In genomic region chr17:7352559-7352889, GRCh38 we compare ENCODE assay signal across 8 cellular contexts. TPM values are rescaled to one million over a fixed set of nuclear protein-coding genes. Genes with fewer than 3 reads are reported as not detected.
DNase-seq lines count a peak whose midpoint lies in the region; ATAC-seq, FAIRE-seq and TF ChIP-seq lines count a peak whose summit lies in the region.

No MANE protein-coding gene starts in this region.

- no peak for ATAC-seq in heart right ventricle
- no peak for ATAC-seq in Right ventricle myocardium inferior
- no peak for ATAC-seq in upper lobe of right lung
- no peak for ATAC-seq in HG02870 (IDR thresholded peaks at IDR 0.05; ENCODE audit: unreplicated experiment)

- DNase-seq in heart right ventricle (no peak), Right ventricle myocardium inferior (ENCODE audit: missing footprints) (no peak), bronchial epithelial cell (ENCODE audit: low read depth) (no peak), upper lobe of right lung (no peak), GDM1 (lab: John Stamatoyannopoulos, UW) (no peak), COLO668 (lab: John Stamatoyannopoulos, UW; ENCODE audit: unreplicated experiment) (no peak)

- TF ChIP-seq CTCF in heart right ventricle (IDR thresholded peaks at IDR 0.05) (peak in 1 of 9 donors; percentile 5), bronchial epithelial cell (IDR thresholded peaks at IDR 0.05; ENCODE audit: insufficient read depth, low read length, severe bottlenecking) (no peak), upper lobe of right lung (IDR thresholded peaks at IDR 0.05) (no peak)

- H3K36me3 ChIP-seq in heart right ventricle (peaks cover 0 to 8% (median 0%) of the 10 kb centered on the region in 9 donors), bronchial epithelial cell (ENCODE audit: control insufficient read depth, insufficient read depth, low read length) (no peaks in the 10 kb centered on the region), mesodermal cell (ENCODE audit: control insufficient read depth, insufficient read depth, low read length) (no peaks in the 10 kb centered on the region), upper lobe of right lung (no peaks in the 10 kb centered on the region)

- H3K4me3 ChIP-seq in heart right ventricle, result peak overlapping the region; percentile 73 to 91 (median 84)
- peak overlapping the region; percentile 96 for H3K4me3 ChIP-seq in bronchial epithelial cell (ENCODE audit: low read depth, low read length)
- H3K4me3 ChIP-seq in mesodermal cell (ENCODE audit: extremely low read depth, insufficient read depth, low read length, poor library complexity, severe bottlenecking), result peak overlapping the region; percentile 86
- peak overlapping the region; percentile 94 for H3K4me3 ChIP-seq in upper lobe of right lung

- H3K4me1 ChIP-seq in heart right ventricle (peaks cover 8 to 65% (median 46%) of the 10 kb centered on the region in 9 donors), mesodermal cell (ENCODE audit: control insufficient read depth, insufficient read depth, low read length, poor library complexity, severe bottlenecking) (peaks cover 29% of the 10 kb centered on the region), upper lobe of right lung (peaks cover 33% of the 10 kb centered on the region)

- H3K9me3 ChIP-seq in heart right ventricle (no peaks in the 10 kb centered on the region), mesodermal cell (ENCODE audit: control insufficient read depth, low read length) (no peaks in the 10 kb centered on the region), upper lobe of right lung (no peaks in the 10 kb centered on the region)

- 37% methylated on average over 8 of the region's 8 CpGs for WGBS in heart right ventricle, 2 donors
- 45 to 62% methylated on average over 5 to 8 of the region's 8 CpGs for WGBS in mesodermal cell (ENCODE audit: insufficient coverage in 2 of 2), 2 experiments

- FAIRE-seq in bronchial epithelial cell (lab: Jason Lieb, UNC), result no peak

- H3K27ac ChIP-seq in heart right ventricle (peak overlapping the region; percentile 96 to 100 (median 99)), mesodermal cell (ENCODE audit: low read depth, low read length, severe bottlenecking) (peak overlapping the region; percentile 98), upper lobe of right lung (peak overlapping the region; percentile 98)

- H3K27me3 ChIP-seq in heart right ventricle (no peaks in the 10 kb centered on the region), bronchial epithelial cell (ENCODE audit: control insufficient read depth, insufficient read depth, low read length) (no peaks in the 10 kb centered on the region), upper lobe of right lung (no peaks in the 10 kb centered on the region)

- intact Hi-C loops in heart right ventricle (cut with DNase I) (loop anchor here (5.0 to 10.0 kb wide), 10 partner anchors 40 to 332 kb away; partner anchors contain the start of genes FGF11 (in 5 of the 10), TMEM102 (in 5 of the 10), SENP3 (in 4 of the 10) and PLSCR3 (in 2 of the 10)), Right ventricle myocardium inferior (cut with DNase I) (loop anchor here (5.0 kb wide), 1 partner anchor 100 kb away; the partner anchor contains the start of genes CTDNEP1 and ELP5), upper lobe of right lung (cut with DNase I) (no loop called here)

RNA-seq across cellular contexts. Expression of gene KCTD11, which starts 0.6 kb away (rescaled TPM):
- total RNA-seq in heart right ventricle, result 1 to 10 TPM; 4.3 to 8.5 (median 5.3) TPM
- polyA plus RNA-seq in heart right ventricle, result 1 to 10 TPM; 4.5 to 6.6 TPM
- total RNA-seq in Right ventricle myocardium inferior, result 4.7 TPM
- 24.2 and 26.6 TPM in 2 replicates for total RNA-seq in bronchial epithelial cell
- 8.3 TPM for polyA plus RNA-seq in mesodermal cell (2013, experiment 1 of 2)
- 7.0 TPM for polyA plus RNA-seq in mesodermal cell (2013, experiment 2 of 2)
- total RNA-seq in upper lobe of right lung, result 8.9 TPM

RNA-seq across cellular contexts. Expression of gene TMEM95, which starts 2.4 kb away (rescaled TPM):
- total RNA-seq in heart right ventricle (under 1 TPM in 1 of 10 donors, not detected in 9; 0.39 TPM), Right ventricle myocardium inferior (not detected), bronchial epithelial cell (not detected in 2 replicates), upper lobe of right lung (not detected)
- polyA plus RNA-seq in heart right ventricle, result not detected
- polyA plus RNA-seq in mesodermal cell (2013, experiment 1 of 2), result not detected
- polyA plus RNA-seq in mesodermal cell (2013, experiment 2 of 2), result not detected

RNA-seq across cellular contexts. Expression of gene ACAP1, which starts 16.2 kb away (rescaled TPM):
- 10 to 100 TPM in 7 of 10 donors, 1 to 10 TPM in 3; 7.4 to 23.4 (median 16.7) TPM for total RNA-seq in heart right ventricle
- polyA plus RNA-seq in heart right ventricle, result 1 to 10 TPM; 2.4 to 9.7 TPM
- total RNA-seq in Right ventricle myocardium inferior, result 14.0 TPM
- total RNA-seq in bronchial epithelial cell, result 0.26 and 4.2 TPM in 2 replicates
- polyA plus RNA-seq in mesodermal cell (2013, experiment 1 of 2), result 5.0 TPM
- polyA plus RNA-seq in mesodermal cell (2013, experiment 2 of 2), result 1.9 TPM
- total RNA-seq in upper lobe of right lung, result 23.2 TPM

RNA-seq across cellular contexts. Expression of gene NEURL4, which starts 23.4 kb away (rescaled TPM):
- 10 to 100 TPM; 21.7 to 45.9 (median 28.7) TPM for total RNA-seq in heart right ventricle
- 10 to 100 TPM; 22.4 to 55.5 TPM for polyA plus RNA-seq in heart right ventricle
- total RNA-seq in Right ventricle myocardium inferior, result 30.8 TPM
- 14.7 and 17.7 TPM in 2 replicates for total RNA-seq in bronchial epithelial cell
- polyA plus RNA-seq in mesodermal cell (2013, experiment 1 of 2), result 22.1 TPM
- 17.0 TPM for polyA plus RNA-seq in mesodermal cell (2013, experiment 2 of 2)
- total RNA-seq in upper lobe of right lung, result 37.6 TPM

RNA-seq across cellular contexts. Expression of gene TNK1, which starts 28.4 kb away (rescaled TPM):
- 1 to 10 TPM; 1.1 to 4.4 (median 2.1) TPM for total RNA-seq in heart right ventricle
- polyA plus RNA-seq in heart right ventricle, result 1 to 10 TPM; 1.9 to 3.5 TPM
- total RNA-seq in Right ventricle myocardium inferior, result 2.6 TPM
- 7.4 and 11.8 TPM in 2 replicates for total RNA-seq in bronchial epithelial cell
- 0.55 TPM for polyA plus RNA-seq in mesodermal cell (2013, experiment 1 of 2)
- 0.66 TPM for polyA plus RNA-seq in mesodermal cell (2013, experiment 2 of 2)
- 5.8 TPM for total RNA-seq in upper lobe of right lung
